Comparison of ENCODE assay signal across 14 cellular contexts in the genomic region with DNA sequence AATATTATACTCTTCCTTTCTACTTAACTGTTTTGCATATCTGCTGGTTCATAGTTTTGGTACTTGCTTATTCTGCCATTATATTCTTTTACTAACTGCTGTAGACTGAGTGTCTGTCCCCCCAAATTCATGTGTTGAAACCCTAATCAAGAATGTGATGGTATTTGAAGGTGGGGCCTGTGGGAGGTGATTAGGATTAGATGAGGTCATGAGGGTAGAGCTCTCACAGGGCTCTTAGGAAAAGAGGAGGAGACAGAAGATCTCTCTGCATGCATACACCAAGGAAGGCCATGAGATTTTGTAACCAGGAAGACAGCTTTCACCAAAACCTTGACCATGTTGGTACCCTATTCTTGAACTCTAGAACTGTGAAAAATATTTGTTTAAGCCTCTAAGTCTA.
A peak's percentile ranks its signal among the peaks of the same experiment; 100 is the strongest.
DNase-seq lines count a peak whose midpoint lies in the region; ATAC-seq and TF ChIP-seq lines count a peak whose summit lies in the region.
"Had no signal": no experiment of that assay in that cellular context is flagged by ENCODE, and none has a peak within 500 bp of the region (broad histone marks: within the 10 kb centered on the region; RNA-seq: fewer than 3 reads in every experiment).

No MANE protein-coding gene starts in this region.

- no peaks in the 10 kb centered on the region for H3K9me3 ChIP-seq in transverse colon
- no peaks in the 10 kb centered on the region for H3K9me3 ChIP-seq in Caco-2

- peaks cover 46% of the 10 kb centered on the region for H3K4me1 Mint-ChIP-seq in T-helper 2 cell treated with Interferon-gamma antibody and Interleukin-4, amounts not matched to agents 5 μg/mL and 100 μg/mL, for 36 hours (ENCODE audit: low read depth)
- peaks cover 14% of the 10 kb centered on the region for H3K4me1 Mint-ChIP-seq in Caco-2 (ENCODE audit: low read depth, unreplicated experiment)

- peak overlapping the region; percentile 96 for H3K27ac Mint-ChIP-seq in T-helper 2 cell treated with Interferon-gamma antibody and Interleukin-4, amounts not matched to agents 5 μg/mL and 100 μg/mL, for 36 hours
- H3K27ac Mint-ChIP-seq in Caco-2 (ENCODE audit: unreplicated experiment) = no peak overlapping the region

- ATAC-seq in HG02981 (IDR thresholded peaks at IDR 0.05; ENCODE audit: unreplicated experiment) = peak; percentile 0

- peak; percentile 15 for DNase-seq in stimulated activated naive CD4-positive, alpha-beta T cell treated with Interleukin-2 at 50 U/mL for 16 hours (lab: John Stamatoyannopoulos, UW)
- no peak for DNase-seq in stimulated activated naive CD4-positive, alpha-beta T cell (lab: John Stamatoyannopoulos, UW)
- DNase-seq in T-helper 2 cell treated with Interferon-gamma antibody and Interleukin-4, amounts not matched to agents 5 μg/mL and 100 μg/mL, for 36 hours (ENCODE audit: low spot score) = no peak
- DNase-seq in transverse colon = no peak
- DNase-seq in NCI-H1092 treated with DMSO at 0.1 percent for 48 hours (lab: John Stamatoyannopoulos, UW) = no peak
- DNase-seq in Caco-2 = no peak
- no peak for DNase-seq in HPDE6-E6E7 (ENCODE audit: extremely low spot score)
- DNase-seq: activated gamma-delta T cell treated with Interleukin-2 at 50 U/mL for 16 hours, AML-193, NCI-H187 treated with DMSO at 0.1 percent for 48 hours, SW 1271 had no signal

- H3K4me1 ChIP-seq in transverse colon = no peaks in the 10 kb centered on the region
- peaks cover 3% of the 10 kb centered on the region; the same call in 1 of the 2 replicates for H3K4me1 ChIP-seq in Caco-2
- H3K4me1 ChIP-seq: parathyroid adenoma had no signal

- H3K4me3 Mint-ChIP-seq in T-helper 2 cell treated with Interferon-gamma antibody and Interleukin-4, amounts not matched to agents 5 μg/mL and 100 μg/mL, for 36 hours = peak overlapping the region; percentile 70
- no peak overlapping the region for H3K4me3 Mint-ChIP-seq in Caco-2 (ENCODE audit: unreplicated experiment)

- H3K36me3 ChIP-seq in transverse colon (no peaks in the 10 kb centered on the region), Caco-2 (ENCODE audit: control insufficient read depth, insufficient read depth, low read length) (no peaks in the 10 kb centered on the region)

- no peak overlapping the region for H3K4me3 ChIP-seq in transverse colon
- H3K4me3 ChIP-seq in Caco-2 (ENCODE audit: low read depth, low read length) = no peak overlapping the region

- TF ChIP-seq CTCF in transverse colon (IDR thresholded peaks at IDR 0.05) (no peak), Caco-2 (IDR thresholded peaks at IDR 0.05; ENCODE audit: insufficient read depth in 1 of 2, low read depth in 1 of 2, low read length in 1 of 2, severe bottlenecking in 1 of 2, unreplicated experiment in 1 of 2) (no peak)

- peaks cover 7% of the 10 kb centered on the region for H3K9me3 Mint-ChIP-seq in T-helper 2 cell treated with Interferon-gamma antibody and Interleukin-4, amounts not matched to agents 5 μg/mL and 100 μg/mL, for 36 hours
- H3K9me3 Mint-ChIP-seq in Caco-2 (ENCODE audit: unreplicated experiment) = no peaks in the 10 kb centered on the region

- no peak for TF ChIP-seq POLR2A in transverse colon (IDR thresholded peaks at IDR 0.05)

- peak overlapping the region; percentile 28 to 47 (median 38) for H3K27ac ChIP-seq in transverse colon
- H3K27ac ChIP-seq: HL-60, parathyroid adenoma had no signal

- intact Hi-C loops in transverse colon (cut with DNase I; ENCODE audit: low total_unique reads) (no loop called here), Caco-2 (cut with micrococcal nuclease; ENCODE audit: unreplicated experiment) (loop anchor here (5.0 kb wide), 1 partner anchor 78 kb away; no protein-coding TSS in a partner anchor)

- POLR2A ChIA-PET in Caco-2 (lab: Charles Lee) = no interaction called here

- peaks cover 13% of the 10 kb centered on the region for H3K36me3 Mint-ChIP-seq in T-helper 2 cell treated with Interferon-gamma antibody and Interleukin-4, amounts not matched to agents 5 μg/mL and 100 μg/mL, for 36 hours (ENCODE audit: low read depth)
- no peaks in the 10 kb centered on the region for H3K36me3 Mint-ChIP-seq in Caco-2 (ENCODE audit: insufficient read depth, unreplicated experiment)

- CTCF ChIA-PET in Caco-2 (lab: Charles Lee) = no interaction called here

- H3K27me3 Mint-ChIP-seq in T-helper 2 cell treated with Interferon-gamma antibody and Interleukin-4, amounts not matched to agents 5 μg/mL and 100 μg/mL, for 36 hours (ENCODE audit: low read depth) = no peaks in the 10 kb centered on the region
- no peaks in the 10 kb centered on the region for H3K27me3 Mint-ChIP-seq in Caco-2 (ENCODE audit: insufficient read depth, unreplicated experiment)

- no TSS peak for BruUV-seq in Caco-2 (replicated peaks; lab: Mats Ljungman, UMichigan)

- in situ Hi-C loops in transverse colon (cut with MboI; ENCODE audit: low pct_ligation_motif_present in 1 of 4, low pct_unique_long_range_greater_than_20kb in 1 of 4, low sequenced_read_pairs in 3 of 4) = no loop called here

- no peak for TF ChIP-seq EP300 in transverse colon (IDR thresholded peaks at IDR 0.05; ENCODE audit: low read depth)

- no peaks in the 10 kb centered on the region for H3K27me3 ChIP-seq in transverse colon
- H3K27me3 ChIP-seq in Caco-2 (replicated peaks; ENCODE audit: control insufficient read depth, insufficient read depth, low read length) = no peaks in the 10 kb centered on the region
